8 cellular contexts compared by ENCODE assay signal in genomic region chr1:183022202-183023145, GRCh38. TPM values are rescaled to one million over a fixed set of nuclear protein-coding genes. Genes with fewer than 3 reads are reported as not detected.
A peak's percentile ranks its signal among the peaks of the same experiment; 100 is the strongest.
DNase-seq lines count a peak whose midpoint lies in the region; ATAC-seq and TF ChIP-seq lines count a peak whose summit lies in the region.

No MANE protein-coding gene starts in this region.

- DNase-seq in GM04504 (ENCODE audit: low read depth) (peak; percentile 97), GM23248 (peak; percentile 97), M059J (ENCODE audit: low read depth) (peak; percentile 98), lower lobe of right lung (peak; percentile 65)
- DNase-seq in stimulated activated CD4-positive, alpha-beta T cell treated with anti-CD3 and anti-CD28 coated beads, Interleukin-4, amount 100 ng/mL, for 4 hours: peak; percentile 12 to 39

- peaks cover 16% of the 10 kb centered on the region; the same call in 1 of the 2 replicates for H3K36me3 ChIP-seq in GM23248 (ENCODE audit: low read depth)
- H3K36me3 ChIP-seq in endocrine pancreas (ENCODE audit: control insufficient read depth, insufficient read depth, low read length): no peaks in the 10 kb centered on the region
- no peaks in the 10 kb centered on the region for H3K36me3 ChIP-seq in lower lobe of right lung

- H3F3A ChIP-seq in GM23248 (ENCODE audit: insufficient read depth): peaks cover 43% of the 10 kb centered on the region

- no peaks in the 10 kb centered on the region for H3K9me2 ChIP-seq in GM23248 (ENCODE audit: insufficient read depth)

- H2AFZ ChIP-seq in GM23248: peak overlapping the region; percentile 58

- H3K4me2 ChIP-seq in GM23248 (ENCODE audit: unreplicated experiment): peak overlapping the region; percentile 74

- H4K20me1 ChIP-seq in GM23248 (ENCODE audit: insufficient read depth): no peaks in the 10 kb centered on the region

- H3K9me3 ChIP-seq in GM23248 (ENCODE audit: low read depth): no peaks in the 10 kb centered on the region
- H3K9me3 ChIP-seq in endocrine pancreas (ENCODE audit: control insufficient read depth, low read length): no peaks in the 10 kb centered on the region
- H3K9me3 ChIP-seq in lower lobe of right lung: no peaks in the 10 kb centered on the region

- H3K9ac ChIP-seq in GM23248 (peak overlapping the region; percentile 95), endocrine pancreas (ENCODE audit: control insufficient read depth, insufficient read depth, low read length) (peak overlapping the region; percentile 88)

- H3K4me3 ChIP-seq in GM23248 (peak overlapping the region; percentile 97), WI38 (ENCODE audit: low read depth, low read length) (peak overlapping the region; percentile 69), endocrine pancreas (ENCODE audit: control insufficient read depth, insufficient read depth, low read length) (peak overlapping the region; percentile 59), lower lobe of right lung (peak overlapping the region; percentile 70)

- peaks cover 38% of the 10 kb centered on the region for H3K79me2 ChIP-seq in GM23248 (ENCODE audit: insufficient read depth)

- in situ Hi-C loops in GM23248 (cut with MboI): no loop called here

- TF ChIP-seq CTCF in WI38 (IDR thresholded peaks at IDR 0.05; ENCODE audit: low read depth, low read length) (no peak), lower lobe of right lung (IDR thresholded peaks at IDR 0.05) (no peak)

- 0 to 1% methylated on average over 29 to 51 of the region's 57 CpGs for WGBS in GM23248 (ENCODE audit: low coverage in 1 of 2, low lambda C conversion rate in 2 of 2, missing lambda C conversion rate in 2 of 2), 2 experiments

- peaks cover 10% of the 10 kb centered on the region for H3K4me1 ChIP-seq in GM23248 (ENCODE audit: insufficient read depth)
- peaks cover 10% of the 10 kb centered on the region for H3K4me1 ChIP-seq in endocrine pancreas (ENCODE audit: control insufficient read depth, insufficient read depth, low read length)
- H3K4me1 ChIP-seq in lower lobe of right lung: peaks cover 9% of the 10 kb centered on the region

- no peaks in the 10 kb centered on the region for H3K27me3 ChIP-seq in GM23248 (replicated peaks; ENCODE audit: insufficient read depth)
- no peaks in the 10 kb centered on the region for H3K27me3 ChIP-seq in endocrine pancreas (ENCODE audit: control insufficient read depth, insufficient read depth, low read length)
- no peaks in the 10 kb centered on the region for H3K27me3 ChIP-seq in lower lobe of right lung (ENCODE audit: low read depth)

- intact Hi-C loops in lower lobe of right lung (cut with DNase I): no loop called here

- ATAC-seq in lower lobe of right lung (peak; percentile 75 to 78), GM18870 (IDR thresholded peaks at IDR 0.05; ENCODE audit: unreplicated experiment) (no peak)

- peak overlapping the region; percentile 98 for H3K27ac ChIP-seq in GM23248
- H3K27ac ChIP-seq in lower lobe of right lung: peak overlapping the region; percentile 97

RNA-seq across cellular contexts. Expression of gene LAMC1, which starts 0.7 kb away (rescaled TPM):
- total RNA-seq in GM23248 (2014; rRNA removed; shearing (Covaris generic)): 686 and 727 TPM in 2 replicates
- 176 and 185 TPM in 2 replicates for polyA plus RNA-seq in GM23248 (2016; fragmentation: Nextera tagmentation; extraction: Ambion mirVana)
- 161 and 321 TPM in 2 replicates for total RNA-seq in M059J (2014; rRNA removed; shearing (Covaris generic))
- 96.9 TPM for total RNA-seq in lower lobe of right lung

Comparison
In these comparisons a context has a peak if more than half of its experiments do, and no peak if none do; other contexts are left out.
1. DNase-seq: peak in every context shown above with its lines; median percentile 98 in M059J; 97 in GM04504; 97 in GM23248; 65 in lower lobe of right lung; 26 in stimulated activated CD4-positive, alpha-beta T cell treated with anti-CD3 and anti-CD28 coated beads, Interleukin-4, amount 100 ng/mL, for 4 hours.